ENCODE assay signal across 1 cellular context in genomic region chr2:177231270-177231669, GRCh38.
TF ChIP-seq lines count a peak whose summit lies in the region.

No MANE protein-coding gene starts in this region.

TF ChIP-seq in HepG2, 621 proteins besides CTCF, POLR2A, EP300 and RAD21:
- TF ChIP-seq RBM22 (optimal IDR thresholded peaks at IDR 0.05; ENCODE audit: low read length) (peak; percentile 86), FOXC1 (CRISPR knock-in tag; IDR thresholded peaks at IDR 0.05; ENCODE audit: borderline replicate concordance) (0 out of 2 replicates have a peak, but pooled peaks have one; percentile 29), STAT5B (CRISPR knock-in tag; IDR thresholded peaks at IDR 0.05) (no peak), RBM39 (IDR thresholded peaks at IDR 0.05; ENCODE audit: low read depth, low read length, poor library complexity, severe bottlenecking) (no peak), REPIN1 (CRISPR knock-in tag; IDR thresholded peaks at IDR 0.05; ENCODE audit: borderline replicate concordance, low read depth) (0 out of 2 replicates have a peak, but pooled peaks have one; percentile 28), NCOA1 (CRISPR knock-in tag; IDR thresholded peaks at IDR 0.05) (0 out of 2 replicates have a peak, but pooled peaks have one; percentile 42), TEAD3 (CRISPR knock-in tag; optimal IDR thresholded peaks at IDR 0.05; ENCODE audit: borderline replicate concordance) (peak; percentile 29), ARID4A (CRISPR knock-in tag; IDR thresholded peaks at IDR 0.05; ENCODE audit: borderline replicate concordance) (0 out of 2 replicates have a peak, but pooled peaks have one; percentile 30), ZMYM4 (CRISPR knock-in tag; IDR thresholded peaks at IDR 0.05) (0 out of 2 replicates have a peak, but pooled peaks have one; percentile 19), HNRNPUL1 (IDR thresholded peaks at IDR 0.05; ENCODE audit: low read depth, low read length) (no peak), MTERF4 (CRISPR knock-in tag; IDR thresholded peaks at IDR 0.05) (0 out of 2 replicates have a peak, but pooled peaks have one; percentile 54)
- TF ChIP-seq, protein P1, sequence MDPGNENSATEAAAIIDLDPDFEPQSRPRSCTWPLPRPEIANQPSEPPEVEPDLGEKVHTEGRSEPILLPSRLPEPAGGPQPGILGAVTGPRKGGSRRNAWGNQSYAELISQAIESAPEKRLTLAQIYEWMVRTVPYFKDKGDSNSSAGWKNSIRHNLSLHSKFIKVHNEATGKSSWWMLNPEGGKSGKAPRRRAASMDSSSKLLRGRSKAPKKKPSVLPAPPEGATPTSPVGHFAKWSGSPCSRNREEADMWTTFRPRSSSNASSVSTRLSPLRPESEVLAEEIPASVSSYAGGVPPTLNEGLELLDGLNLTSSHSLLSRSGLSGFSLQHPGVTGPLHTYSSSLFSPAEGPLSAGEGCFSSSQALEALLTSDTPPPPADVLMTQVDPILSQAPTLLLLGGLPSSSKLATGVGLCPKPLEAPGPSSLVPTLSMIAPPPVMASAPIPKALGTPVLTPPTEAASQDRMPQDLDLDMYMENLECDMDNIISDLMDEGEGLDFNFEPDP (CRISPR knock-in tag; conservative IDR thresholded peaks at IDR 0.05) = 0 out of 2 replicates have a peak, but pooled peaks have one; percentile 38
- TF ChIP-seq, protein P2, sequence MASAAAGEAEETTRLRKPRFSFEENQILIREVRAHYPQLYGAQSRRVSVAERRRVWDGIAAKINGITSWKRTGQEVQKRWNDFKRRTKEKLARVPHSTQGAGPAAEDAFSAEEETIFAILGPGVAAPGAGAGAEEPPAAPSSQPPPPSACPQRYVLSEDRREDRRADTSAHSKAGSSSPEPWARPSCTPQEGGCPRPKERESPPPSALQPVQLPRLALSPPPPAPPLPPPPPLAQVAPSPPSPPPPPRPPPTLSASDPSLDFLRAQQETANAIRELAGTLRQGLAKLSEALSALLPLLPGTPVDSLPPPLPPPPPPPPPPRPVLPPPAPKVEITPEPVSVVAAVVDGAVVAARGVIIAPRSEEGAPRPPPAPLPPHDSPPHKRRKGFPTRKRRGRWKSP (CRISPR knock-in tag; IDR thresholded peaks at IDR 0.05) = 0 out of 2 replicates have a peak, but pooled peaks have one; percentile 33
- TF ChIP-seq, protein P3, sequence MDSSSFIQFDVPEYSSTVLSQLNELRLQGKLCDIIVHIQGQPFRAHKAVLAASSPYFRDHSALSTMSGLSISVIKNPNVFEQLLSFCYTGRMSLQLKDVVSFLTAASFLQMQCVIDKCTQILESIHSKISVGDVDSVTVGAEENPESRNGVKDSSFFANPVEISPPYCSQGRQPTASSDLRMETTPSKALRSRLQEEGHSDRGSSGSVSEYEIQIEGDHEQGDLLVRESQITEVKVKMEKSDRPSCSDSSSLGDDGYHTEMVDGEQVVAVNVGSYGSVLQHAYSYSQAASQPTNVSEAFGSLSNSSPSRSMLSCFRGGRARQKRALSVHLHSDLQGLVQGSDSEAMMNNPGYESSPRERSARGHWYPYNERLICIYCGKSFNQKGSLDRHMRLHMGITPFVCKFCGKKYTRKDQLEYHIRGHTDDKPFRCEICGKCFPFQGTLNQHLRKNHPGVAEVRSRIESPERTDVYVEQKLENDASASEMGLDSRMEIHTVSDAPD (CRISPR knock-in tag; IDR thresholded peaks at IDR 0.05) = 0 out of 2 replicates have a peak, but pooled peaks have one; percentile 32
TF ChIP-seq in HepG2: peak in this region for 11.
